ENCODE assay signal across 12 cellular contexts in the genomic region with DNA sequence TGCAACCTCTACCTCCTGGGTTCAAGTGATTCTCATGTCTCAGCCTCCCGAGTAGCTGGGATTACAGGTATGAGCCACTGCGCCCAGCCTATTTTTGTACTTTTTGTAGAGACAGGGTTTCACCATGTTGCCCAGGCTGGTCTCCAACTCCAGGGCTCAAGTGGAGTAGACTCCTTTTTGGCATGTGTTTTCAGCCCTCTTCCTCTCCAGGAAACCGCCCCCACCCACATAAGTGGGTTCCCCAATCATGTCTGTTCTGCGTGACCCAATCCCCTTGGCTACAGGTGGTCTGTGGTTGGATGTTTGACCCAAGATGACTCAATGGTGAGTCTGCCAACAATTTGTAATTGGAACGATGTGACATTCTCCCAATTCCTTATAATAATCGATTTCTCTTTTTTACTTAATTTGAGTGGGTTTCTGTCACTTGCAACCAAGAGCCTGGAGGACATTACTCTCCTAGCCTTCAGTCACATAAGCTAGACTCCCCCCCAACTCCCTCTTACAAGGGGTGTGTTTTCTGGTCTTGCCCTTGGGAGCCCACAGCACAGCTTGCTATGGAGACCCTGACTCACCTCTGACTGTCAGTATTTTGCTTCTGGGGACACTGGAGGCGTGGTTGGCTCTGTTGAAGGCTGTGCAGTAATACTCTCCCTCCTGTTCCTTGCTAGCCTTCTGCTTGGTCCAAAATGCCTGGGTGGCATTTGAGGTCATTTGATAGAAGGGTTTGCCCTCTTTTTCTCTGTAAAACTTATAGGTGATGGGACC. TPM values are rescaled to one million over a fixed set of nuclear protein-coding genes. Genes with fewer than 3 reads are reported as not detected.
DNase-seq lines count a peak whose midpoint lies in the region; ATAC-seq and TF ChIP-seq lines count a peak whose summit lies in the region.
"Had no signal": no experiment of that assay in that cellular context is flagged by ENCODE, and none has a peak within 500 bp of the region (broad histone marks: within the 10 kb centered on the region; RNA-seq: fewer than 3 reads in every experiment).

No MANE protein-coding gene starts in this region.

- no peak overlapping the region for H2BK120ac ChIP-seq in IMR-90 (ENCODE audit: low read depth, low read length)
- H2BK120ac ChIP-seq in neuronal stem cell (ENCODE audit: low read depth, low read length), result no peak overlapping the region

- peak overlapping the region; percentile 91 for H3K27ac ChIP-seq in ACC112 (ENCODE audit: low read depth, low read length)
- no peak overlapping the region for H3K27ac ChIP-seq in IMR-90 (ENCODE audit: insufficient read depth, low read length)
- H3K27ac ChIP-seq in breast epithelium, result peak overlapping the region; percentile 65 to 83
- no peak overlapping the region for H3K27ac ChIP-seq in neuronal stem cell (replicated peaks; ENCODE audit: low read length)

- no TSS peak for BruUV-seq in IMR-90 (replicated peaks; lab: Mats Ljungman, UMichigan)

- H3K79me2 ChIP-seq in ACC112 (ENCODE audit: control insufficient read depth, insufficient read depth, low read length, unreplicated experiment), result no peaks in the 10 kb centered on the region

- no peak overlapping the region for H2BK15ac ChIP-seq in IMR-90 (ENCODE audit: low read depth, low read length)
- no peak overlapping the region for H2BK15ac ChIP-seq in neuronal stem cell (ENCODE audit: low read length)

- no peak overlapping the region for H4K5ac ChIP-seq in IMR-90 (ENCODE audit: low read depth, low read length)

- no peaks in the 10 kb centered on the region for H3K27me3 ChIP-seq in ACC112 (ENCODE audit: insufficient read depth, low read length)
- peaks cover 38% of the 10 kb centered on the region for H3K27me3 ChIP-seq in IMR-90 (ENCODE audit: control insufficient read depth, insufficient read depth, low read length)
- no peaks in the 10 kb centered on the region for H3K27me3 ChIP-seq in breast epithelium
- no peaks in the 10 kb centered on the region; the same call in 1 of the 2 replicates for H3K27me3 ChIP-seq in H7 (ENCODE audit: control insufficient read depth, insufficient read depth, low read length)
- H3K27me3 ChIP-seq in neuronal stem cell (ENCODE audit: control insufficient read depth in 3 of 3, insufficient read depth in 3 of 3, low read depth in 1 of 3, low read length in 3 of 3), result no peaks in the 10 kb centered on the region

- no peak overlapping the region for H2BK20ac ChIP-seq in IMR-90 (ENCODE audit: low read depth, low read length)

- H3K4ac ChIP-seq in IMR-90 (ENCODE audit: low read depth, low read length), result no peak overlapping the region
- H3K4ac ChIP-seq in neuronal stem cell (ENCODE audit: low read length), result no peak overlapping the region

- no peak for ATAC-seq in IMR-90 (ENCODE audit: low read depth)
- no peak for ATAC-seq in HG02678 (IDR thresholded peaks at IDR 0.05; ENCODE audit: unreplicated experiment)
- ATAC-seq: esophagus mucosa had no signal

- POLR2A ChIA-PET in IMR-90 (lab: Charles Lee; ENCODE audit: unreplicated experiment), result no interaction called here

- H3K4me2 ChIP-seq in IMR-90 (ENCODE audit: low read depth, low read length) (no peak overlapping the region), neuronal stem cell (ENCODE audit: insufficient read depth, low read length, poor library complexity, severe bottlenecking) (no peak overlapping the region)

- H3K9me3 ChIP-seq in IMR-90 (ENCODE audit: control insufficient read depth, insufficient read depth, low read length) (no peaks in the 10 kb centered on the region), breast epithelium (no peaks in the 10 kb centered on the region), neuronal stem cell (replicated peaks in 1 of 2; ENCODE audit: control insufficient read depth in 2 of 2, insufficient read depth in 1 of 2, low read depth in 1 of 2, low read length in 2 of 2) (no peaks in the 10 kb centered on the region)

- WGBS in IMR-90 (ENCODE audit: extremely low coverage in 2 of 2, insufficient read length in 1 of 2), 2 experiments, result 100% methylated on average over 2 of the region's 7 CpGs; no CpG with 5 or more reads in 1 of the 2 experiments
- no CpG with 5 or more reads among the region's 7 CpGs for whole genome bisulfite sequencing in neuronal stem cell (ENCODE audit: extremely low coverage in 2 of 2, insufficient read length in 2 of 2, insufficient replicate concordance in 1 of 2), 2 donors

- H3K18ac ChIP-seq in IMR-90 (ENCODE audit: low read depth, low read length) (no peak overlapping the region), neuronal stem cell (ENCODE audit: low read length) (no peak overlapping the region)

- H2BK5ac ChIP-seq in IMR-90 (ENCODE audit: low read depth, low read length, poor library complexity, severe bottlenecking) (no peak overlapping the region), neuronal stem cell (ENCODE audit: low read length) (no peak overlapping the region)

- in situ Hi-C loops in IMR-90 (cut with MboI; ENCODE audit: low sequenced_read_pairs), result no loop called here

- H3K79me1 ChIP-seq in IMR-90 (ENCODE audit: low read depth in 1 of 2, low read length in 2 of 2) (no peaks in the 10 kb centered on the region), neuronal stem cell (ENCODE audit: low read depth, low read length) (no peaks in the 10 kb centered on the region)

- H3K36me3 ChIP-seq in ACC112 (ENCODE audit: insufficient read depth, low read length) (no peaks in the 10 kb centered on the region), IMR-90 (ENCODE audit: control insufficient read depth, insufficient read depth, low read length) (no peaks in the 10 kb centered on the region), breast epithelium (no peaks in the 10 kb centered on the region), H7 (replicated peaks; ENCODE audit: control insufficient read depth, insufficient read depth, low read length) (no peaks in the 10 kb centered on the region), neuronal stem cell (replicated peaks in 1 of 2; ENCODE audit: control insufficient read depth in 2 of 2, insufficient read depth in 2 of 2, low read length in 2 of 2) (no peaks in the 10 kb centered on the region)

- H4K91ac ChIP-seq in IMR-90 (ENCODE audit: insufficient read depth, low read depth, low read length) (no peak overlapping the region), neuronal stem cell (ENCODE audit: low read depth, low read length, poor library complexity) (no peak overlapping the region)

- H2AK5ac ChIP-seq in IMR-90 (ENCODE audit: low read depth, low read length) (no peak overlapping the region), neuronal stem cell (ENCODE audit: low read depth, low read length) (no peak overlapping the region)

- H3K4me1 ChIP-seq in ACC112 (ENCODE audit: control insufficient read depth, insufficient read depth, low read length, unreplicated experiment) (peaks cover 49% of the 10 kb centered on the region), IMR-90 (ENCODE audit: control insufficient read depth, insufficient read depth, low read length) (0 out of 2 replicates have a peak, but pooled peaks cover 2% of the 10 kb centered on the region), breast epithelium (peaks cover 10 to 14% of the 10 kb centered on the region in 2 donors), neuronal stem cell (ENCODE audit: control insufficient read depth in 2 of 2, insufficient read depth in 1 of 2, low read depth in 1 of 2, low read length in 2 of 2) (no peaks in the 10 kb centered on the region)

- H4K8ac ChIP-seq in IMR-90 (ENCODE audit: low read depth in 2 of 2, low read length in 2 of 2) (no peak overlapping the region), neuronal stem cell (ENCODE audit: low read depth, low read length) (no peak overlapping the region)

- no peak overlapping the region for H3K14ac ChIP-seq in IMR-90 (replicated peaks; ENCODE audit: low read depth, low read length)
- H3K14ac ChIP-seq in neuronal stem cell (ENCODE audit: low read length), result no peak overlapping the region

- intact Hi-C loops in IMR-90 (cut with micrococcal nuclease), result no loop called here
- intact Hi-C loops in breast epithelium (cut with DNase I; ENCODE audit: low total_unique reads), result no loop called here

- peaks cover 4% of the 10 kb centered on the region; the same call in 1 of the 2 replicates for H3K9me1 ChIP-seq in IMR-90 (ENCODE audit: insufficient read depth, low read length)

- DNase-seq in IMR-90 (peak; percentile 43), breast epithelium (ENCODE audit: low spot score in 2 of 2) (no peak), myocyte (ENCODE audit: low read depth) (peak; percentile 86), H7 (no peak), NCI-H187 (lab: John Stamatoyannopoulos, UW) (no peak), neuronal stem cell (ENCODE audit: low spot score) (no peak)
- DNase-seq: activated CD4-positive, CD25-positive, alpha-beta regulatory T cell; amygdala; SHP77 treated with DMSO at 0.1 percent for 48 hours had no signal

- H4K20me1 ChIP-seq in IMR-90 (ENCODE audit: insufficient read depth, low read length), result no peaks in the 10 kb centered on the region

- H3K4me3 ChIP-seq in ACC112 (ENCODE audit: low read depth, low read length), result 0 out of 2 replicates have a peak overlapping the region, but pooled peaks have one; percentile 26
- H3K4me3 ChIP-seq in IMR-90 (ENCODE audit: insufficient read depth, low read depth, low read length), result no peak overlapping the region
- H3K4me3 ChIP-seq in breast epithelium, result no peak overlapping the region
- no peak overlapping the region for H3K4me3 ChIP-seq in H7 (ENCODE audit: insufficient read depth, low read depth, low read length)
- no peak overlapping the region for H3K4me3 ChIP-seq in neuronal stem cell (ENCODE audit: low read length in 2 of 2)

- TF ChIP-seq CTCF in IMR-90 (conservative IDR thresholded peaks at IDR 0.05; ENCODE audit: low read depth, low read length) (no peak), breast epithelium (IDR thresholded peaks at IDR 0.05) (no peak)

- H2BK12ac ChIP-seq in neuronal stem cell (ENCODE audit: low read length), result no peak overlapping the region

- no peak for TF ChIP-seq RAD21 in IMR-90 (IDR thresholded peaks at IDR 0.05; ENCODE audit: low read length)

- no peak overlapping the region for H2AFZ ChIP-seq in ACC112 (ENCODE audit: low read length, unreplicated experiment)
- no peak overlapping the region for H2AFZ ChIP-seq in IMR-90 (replicated peaks; ENCODE audit: low read length, poor library complexity)
- H2AFZ ChIP-seq in neuronal stem cell (ENCODE audit: low read length), result no peak overlapping the region

- H3K9ac ChIP-seq in IMR-90 (ENCODE audit: low read depth, low read length) (no peak overlapping the region), neuronal stem cell (ENCODE audit: low read depth, low read length, poor library complexity) (no peak overlapping the region)

- CTCF ChIA-PET in IMR-90 (lab: Yijun Ruan, JAX), result no interaction called here

- TF ChIP-seq POLR2A in IMR-90 (IDR thresholded peaks at IDR 0.05; ENCODE audit: low read depth, low read length) (no peak), breast epithelium (IDR thresholded peaks at IDR 0.05) (no peak)

- no peak overlapping the region for H2AK9ac ChIP-seq in IMR-90 (replicated peaks; ENCODE audit: low read depth, low read length, poor library complexity)

- H3K56ac ChIP-seq in IMR-90 (ENCODE audit: extremely low read depth, insufficient read depth, low read length), result no peak overlapping the region

- H3K23ac ChIP-seq in IMR-90 (ENCODE audit: low read depth, low read length) (no peak overlapping the region), neuronal stem cell (ENCODE audit: low read depth, low read length, poor library complexity) (no peak overlapping the region)

- dilution Hi-C loops in IMR-90 (cut with HindIII; ENCODE audit: low sequenced_read_pairs, unreplicated experiment), result no loop called here

RNA-seq across cellular contexts. Expression of a gene that starts 34.9 kb away (rescaled TPM):
- total RNA-seq in IMR-90 (2012; rRNA removed) (not detected in 2 replicates), breast epithelium (100 to 1,000 TPM in 2 of 3 donors, 10 to 100 TPM in 1; 85.3 to 181 (median 159) TPM), myocyte (0.29 and 3.0 TPM in 2 replicates)
- polyA plus RNA-seq in IMR-90 (2012; rRNA removed), result not detected in 2 replicates
- not detected in 2 replicates for polyA plus RNA-seq in IMR-90 (2012; cell fraction: cytosol; rRNA removed)
- polyA plus RNA-seq in IMR-90 (2012; cell fraction: nucleus; rRNA removed; ENCODE audit: low replicate concordance), result not detected in 2 replicates
- 0.06 TPM for polyA plus RNA-seq in myocyte (2012)
- under 0.01 and 0.03 TPM in 2 replicates for total RNA-seq in H7 (2014; rRNA removed; shearing (Covaris generic))
- 0.03 TPM for polyA plus RNA-seq in neuronal stem cell (2013, experiment 1 of 2)
- polyA plus RNA-seq in neuronal stem cell (2013, experiment 2 of 2), result 0.03 TPM

Comparison
In these comparisons a context has a peak if more than half of its experiments do, and no peak if none do; other contexts are left out.
1. H3K27ac ChIP-seq: peak in ACC112 (single experiment) and breast epithelium (2 of 2); none in IMR-90 (single experiment) and neuronal stem cell (single experiment).
2. DNase-seq: peak in IMR-90 (single experiment) and myocyte (single experiment); none in breast epithelium (0 of 2), H7 (single experiment), NCI-H187 (0 of 2) and neuronal stem cell (single experiment).
3. RNA of a gene that starts 34.9 kb away (total RNA-seq): 85.3 to 181 TPM in breast epithelium; 0.29 to 3.0 TPM in myocyte, under 0.01 to 0.03 TPM in H7 and not detected in IMR-90; every median in the first group is over 10 times any median in the second.